In the genomic region with DNA sequence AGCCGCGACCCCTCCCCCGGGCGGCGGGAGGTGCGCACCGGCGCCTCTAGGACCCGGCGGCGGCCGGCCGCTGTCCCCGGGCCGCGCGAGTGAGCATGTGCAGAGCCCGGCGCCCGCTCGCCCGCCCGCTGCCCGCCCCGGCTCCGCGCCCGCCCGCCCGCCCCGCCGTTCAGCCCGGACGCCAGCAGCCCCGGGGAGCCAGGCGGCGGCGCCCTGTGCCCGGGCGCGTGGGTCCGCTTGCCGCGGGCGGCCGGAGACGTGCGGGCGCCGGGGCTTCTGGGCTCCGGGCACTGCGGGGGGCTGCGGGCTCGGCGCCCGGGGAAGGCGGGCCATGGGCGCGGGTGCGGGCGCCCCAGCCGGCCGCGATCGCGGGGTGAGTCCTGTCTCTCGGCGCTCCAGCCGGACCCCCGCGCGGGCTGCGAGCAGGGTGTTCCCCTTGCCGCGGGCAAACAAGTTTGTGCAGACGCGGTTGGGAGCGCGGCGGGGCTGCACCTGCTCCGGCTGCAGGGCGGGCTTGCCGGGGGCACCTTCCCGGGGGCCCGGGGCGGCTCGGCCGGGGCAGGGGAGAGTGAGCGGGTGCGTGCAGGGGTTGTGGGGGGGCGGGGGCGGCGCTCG, we compare ENCODE assay signal across 8 cellular contexts. TPM values are rescaled to one million over a fixed set of nuclear protein-coding genes. Genes with fewer than 3 reads are reported as not detected.
DNase-seq lines count a peak whose midpoint lies in the region; ATAC-seq, FAIRE-seq and TF ChIP-seq lines count a peak whose summit lies in the region.

Gene WSCD1 (plus strand): TSS at position 100 of the 615 bp plus-strand sequence. CDS start 10,280 bp downstream, outside the sequence.

- peaks cover 14 to 18% (median 17%) of the 10 kb centered on the region in 3 donors for H3K4me1 Mint-ChIP-seq in T-cell
- peaks cover 50% of the 10 kb centered on the region for H3K4me1 Mint-ChIP-seq in neural progenitor cell

- H3K27ac Mint-ChIP-seq in T-cell (peak within 1 kb of the TSS in 1 of 2 donors; percentile 47), neural progenitor cell (peak within 1 kb of the TSS; percentile 69)

- H3K9me3 ChIP-seq in neural progenitor cell (ENCODE audit: low read depth) (no peaks in the 10 kb centered on the region), OCI-LY7 (ENCODE audit: low read length) (no peaks in the 10 kb centered on the region)

- H2AFZ ChIP-seq in neural progenitor cell (replicated peaks) (peak within 1 kb of the TSS; percentile 93), OCI-LY7 (ENCODE audit: low read length) (no peak within 1 kb of the TSS)

- H3K9me3 Mint-ChIP-seq in T-cell: no peaks in the 10 kb centered on the region
- no peaks in the 10 kb centered on the region for H3K9me3 Mint-ChIP-seq in neural progenitor cell

- H3K79me2 ChIP-seq in neural progenitor cell (ENCODE audit: low read depth) (peaks cover 25% of the 10 kb centered on the region), OCI-LY7 (ENCODE audit: insufficient read depth, low read depth, low read length) (no peaks in the 10 kb centered on the region)

- H3K27ac ChIP-seq in neural progenitor cell (no peak within 1 kb of the TSS), OCI-LY7 (ENCODE audit: low read depth, low read length, poor library complexity, severe bottlenecking) (no peak within 1 kb of the TSS)

- H3K36me3 Mint-ChIP-seq in T-cell (no peaks in the 10 kb centered on the region), neural progenitor cell (peaks cover 4% of the 10 kb centered on the region)

- H3K36me3 ChIP-seq in neural progenitor cell (no peaks in the 10 kb centered on the region), OCI-LY7 (ENCODE audit: insufficient read depth, low read length) (no peaks in the 10 kb centered on the region)

- H3K4me1 ChIP-seq in neural progenitor cell: peaks cover 11% of the 10 kb centered on the region
- H3K4me1 ChIP-seq in OCI-LY7 (ENCODE audit: insufficient read depth, low read length, poor library complexity, severe bottlenecking): no peaks in the 10 kb centered on the region

- H3K4me2 ChIP-seq in neural progenitor cell: peak within 1 kb of the TSS; percentile 86
- no peak within 1 kb of the TSS for H3K4me2 ChIP-seq in OCI-LY7 (ENCODE audit: low read length)

- POLR2A ChIA-PET in T-cell (lab: Charles Lee) (no interaction called here), OCI-LY7 (lab: Charles Lee) (no interaction called here)

- DNase-seq in NCI-H1417 (lab: John Stamatoyannopoulos, UW): peak; percentile 25 to 50 (median 32)
- DNase-seq in NCI-H1417 treated with DMSO at 0.1 percent for 48 hours (lab: John Stamatoyannopoulos, UW): no peak
- peak in 1 of 34 experiments; percentile 6 for DNase-seq in T-cell
- DNase-seq in frontal cortex (ENCODE audit: low spot score in 2 of 2): peak; percentile 89 to 94
- DNase-seq in neural progenitor cell (ENCODE audit: low spot score): peak; percentile 81
- no peak for DNase-seq in NAMALWA (ENCODE audit: low spot score)
- DNase-seq in OCI-LY7 (ENCODE audit: low spot score): no peak
- DNase-seq in NCI-H1436 treated with DMSO at 0.1 percent for 48 hours (lab: John Stamatoyannopoulos, UW): no peak

- H3K9ac ChIP-seq in neural progenitor cell: no peak within 1 kb of the TSS

- H3K4me3 Mint-ChIP-seq in T-cell (peak within 1 kb of the TSS; percentile 75 to 83 (median 78)), neural progenitor cell (peak within 1 kb of the TSS; percentile 94)

- peaks cover 5% of the 10 kb centered on the region for H3F3A ChIP-seq in neural progenitor cell (ENCODE audit: low read depth)

- no peaks in the 10 kb centered on the region for H3K9me2 ChIP-seq in OCI-LY7 (ENCODE audit: insufficient read depth, low read length)

- ATAC-seq in T-cell (replicated peaks in 1 of 4): peak; percentile 45 to 60 (median 50)

- no peak for TF ChIP-seq CTCF in neural progenitor cell (IDR thresholded peaks at IDR 0.05)
- no peak for TF ChIP-seq CTCF in OCI-LY7 (conservative IDR thresholded peaks at IDR 0.05; ENCODE audit: low read length)

- CTCF ChIA-PET in T-cell (lab: Charles Lee) (no interaction called here), OCI-LY7 (lab: Charles Lee; ENCODE audit: unreplicated experiment) (no interaction called here)

- no peak for FAIRE-seq in frontal cortex (lab: Jason Lieb, UNC)

- peaks cover 36% of the 10 kb centered on the region for H3K27me3 ChIP-seq in neural progenitor cell

- H4K20me1 ChIP-seq in neural progenitor cell (ENCODE audit: low read depth) (peaks cover 24% of the 10 kb centered on the region), OCI-LY7 (ENCODE audit: insufficient read depth, low read length) (no peaks in the 10 kb centered on the region)

- intact Hi-C loops in OCI-LY7 (cut with micrococcal nuclease; ENCODE audit: unreplicated experiment): no loop called here

- H3K27me3 Mint-ChIP-seq in T-cell (peaks cover 43 to 70% of the 10 kb centered on the region in 2 donors), neural progenitor cell (ENCODE audit: insufficient read depth, low read depth) (peaks cover 20% of the 10 kb centered on the region)

- H3K4me3 ChIP-seq in neural progenitor cell: peak within 1 kb of the TSS; percentile 74
- no peak within 1 kb of the TSS for H3K4me3 ChIP-seq in OCI-LY7 (ENCODE audit: low read depth, low read length, poor library complexity, severe bottlenecking)

- BruUV-seq in OCI-LY7 (replicated peaks; lab: Mats Ljungman, UMichigan): no TSS peak

RNA-seq across cellular contexts. Expression of gene WSCD1, which starts in this region (rescaled TPM):
- total RNA-seq in T-cell (under 1 TPM in 4 of 5 donors, not detected in 1; 0.09 to 0.58 (median 0.27) TPM), frontal cortex (22.0 TPM), neural progenitor cell (ENCODE audit: low replicate concordance) (20.2 and 41.3 TPM in 2 replicates), OCI-LY7 (2022) (not detected in 2 replicates)
- not detected in 2 replicates for total RNA-seq in OCI-LY7 (2014; rRNA removed; shearing (Covaris generic))

Comparison
In these comparisons a context has a peak if more than half of its experiments do, and no peak if none do; other contexts are left out.
1. RNA of gene WSCD1 (total RNA-seq): 22.0 TPM in frontal cortex (single experiment) and 20.2 to 41.3 TPM in neural progenitor cell; 0.09 to 0.58 TPM in T-cell and not detected in OCI-LY7; every median in the first group is over 10 times any median in the second.
2. DNase-seq: peak in NCI-H1417 (3 of 3), frontal cortex (2 of 2) and neural progenitor cell (single experiment); none in NCI-H1417 treated with DMSO at 0.1 percent for 48 hours (single experiment), NAMALWA (single experiment), OCI-LY7 (single experiment) and NCI-H1436 treated with DMSO at 0.1 percent for 48 hours (single experiment).
3. Peak in ATAC-seq in T-cell; RNA of the gene not detected or under 1 TPM.